In the genomic region with DNA sequence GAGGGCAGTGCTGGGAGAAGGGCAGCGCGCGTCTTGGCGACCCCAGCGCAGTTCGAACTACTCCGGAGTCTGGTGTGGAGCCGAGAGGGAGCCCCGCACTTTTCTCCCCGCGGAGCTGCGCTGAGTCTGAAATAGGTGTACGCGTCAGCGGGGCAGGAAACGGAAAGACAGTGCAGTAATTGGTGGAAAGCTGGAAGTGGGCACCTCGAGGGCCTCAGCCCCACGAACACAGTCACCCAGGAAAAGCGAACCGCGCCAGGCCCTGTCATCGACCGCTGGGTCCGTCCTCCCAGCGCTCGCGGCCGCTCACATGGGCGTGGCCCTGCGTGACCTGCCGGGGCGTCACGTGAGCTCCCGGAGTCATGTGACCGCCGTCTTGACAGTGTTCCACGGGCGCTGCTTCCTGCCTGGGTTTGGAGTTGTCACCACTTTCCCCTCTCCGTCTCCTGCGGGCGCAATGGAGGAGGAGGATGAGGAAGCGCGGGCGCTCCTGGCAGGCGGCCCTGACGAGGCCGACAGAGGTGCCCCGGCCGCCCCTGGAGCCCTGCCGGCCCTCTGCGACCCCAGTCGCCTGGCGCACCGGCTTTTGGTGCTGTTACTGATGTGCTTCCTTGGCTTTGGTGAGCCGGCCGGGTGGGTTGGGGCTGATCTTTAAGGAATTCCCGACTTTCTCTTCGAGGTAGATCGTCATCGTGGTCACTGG, we compare ENCODE assay signal across 8 cellular contexts. TPM values are rescaled to one million over a fixed set of nuclear protein-coding genes. Genes with fewer than 3 reads are reported as not detected.
DNase-seq lines count a peak whose midpoint lies in the region; ATAC-seq and TF ChIP-seq lines count a peak whose summit lies in the region.

A gene with protein sequence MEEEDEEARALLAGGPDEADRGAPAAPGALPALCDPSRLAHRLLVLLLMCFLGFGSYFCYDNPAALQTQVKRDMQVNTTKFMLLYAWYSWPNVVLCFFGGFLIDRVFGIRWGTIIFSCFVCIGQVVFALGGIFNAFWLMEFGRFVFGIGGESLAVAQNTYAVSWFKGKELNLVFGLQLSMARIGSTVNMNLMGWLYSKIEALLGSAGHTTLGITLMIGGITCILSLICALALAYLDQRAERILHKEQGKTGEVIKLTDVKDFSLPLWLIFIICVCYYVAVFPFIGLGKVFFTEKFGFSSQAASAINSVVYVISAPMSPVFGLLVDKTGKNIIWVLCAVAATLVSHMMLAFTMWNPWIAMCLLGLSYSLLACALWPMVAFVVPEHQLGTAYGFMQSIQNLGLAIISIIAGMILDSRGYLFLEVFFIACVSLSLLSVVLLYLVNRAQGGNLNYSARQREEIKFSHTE (plus strand): TSS at position 359 of the 703 bp plus-strand sequence. CDS start 99 bp downstream, at position 458.

- DNase-seq in GM03348 (ENCODE audit: low spot score), result peak; percentile 97
- DNase-seq in HEK293T (ENCODE audit: extremely low spot score), result peak; percentile 91
- peak; percentile 94 for DNase-seq in MV-4-11 (lab: John Stamatoyannopoulos, UW)
- DNase-seq in SJSA1 (ENCODE audit: low read depth in 1 of 2, low spot score in 2 of 2), result peak; percentile 80 to 90
- peak; percentile 62 to 76 (median 69) for DNase-seq in activated naive CD4-positive, alpha-beta T cell (lab: John Stamatoyannopoulos, UW)
- peak; percentile 77 to 86 for DNase-seq in foreskin keratinocyte
- DNase-seq in neural progenitor cell (ENCODE audit: low spot score), result peak; percentile 94
- peak; percentile 88 for DNase-seq in stromal cell of bone marrow (ENCODE audit: low read depth)

- peaks cover 12% of the 10 kb centered on the region for H3F3A ChIP-seq in neural progenitor cell (ENCODE audit: low read depth)

- peaks cover 9% of the 10 kb centered on the region for H3K27me3 Mint-ChIP-seq in neural progenitor cell (ENCODE audit: insufficient read depth, low read depth)

- peaks cover 22% of the 10 kb centered on the region for H3K4me1 ChIP-seq in SJSA1 (replicated peaks)
- peaks cover 9% of the 10 kb centered on the region for H3K4me1 ChIP-seq in foreskin keratinocyte
- H3K4me1 ChIP-seq in neural progenitor cell, result no peaks in the 10 kb centered on the region

- H4K20me1 ChIP-seq in neural progenitor cell (ENCODE audit: low read depth), result no peaks in the 10 kb centered on the region

- H3K79me2 ChIP-seq in neural progenitor cell (ENCODE audit: low read depth), result no peaks in the 10 kb centered on the region

- no peak within 1 kb of the TSS for H3K27ac Mint-ChIP-seq in neural progenitor cell

- H3K9me3 ChIP-seq in SJSA1 (replicated peaks) (no peaks in the 10 kb centered on the region), neural progenitor cell (ENCODE audit: low read depth) (no peaks in the 10 kb centered on the region)

- H3K4me2 ChIP-seq in neural progenitor cell, result peak within 1 kb of the TSS; percentile 90

- CTCF ChIA-PET in HEK293T (lab: Yijun Ruan, JAX), result interaction anchor here (0.8 kb wide), 1 partner anchor 143 kb away, joined by 7 read pairs; no protein-coding TSS in a partner anchor

- peak within 1 kb of the TSS; percentile 24 for H3K9ac ChIP-seq in neural progenitor cell

- H2AFZ ChIP-seq in neural progenitor cell (replicated peaks), result peak within 1 kb of the TSS; percentile 97

- no peaks in the 10 kb centered on the region for H3K9me3 Mint-ChIP-seq in neural progenitor cell

- peak within 1 kb of the TSS; percentile 60 for H3K4me3 ChIP-seq in SJSA1
- H3K4me3 ChIP-seq in neural progenitor cell, result peak within 1 kb of the TSS; percentile 81

- H3K36me3 Mint-ChIP-seq in neural progenitor cell, result no peaks in the 10 kb centered on the region

- H3K27me3 ChIP-seq in SJSA1 (replicated peaks), result no peaks in the 10 kb centered on the region
- no peaks in the 10 kb centered on the region for H3K27me3 ChIP-seq in foreskin keratinocyte
- peaks cover 48% of the 10 kb centered on the region for H3K27me3 ChIP-seq in neural progenitor cell

- POLR2A ChIA-PET in HEK293T (lab: Yijun Ruan, JAX), result interaction anchor here (0.5 kb wide), 1 partner anchor 97 kb away, joined by 3 read pairs; no protein-coding TSS in a partner anchor

- peak; percentile 93 for ATAC-seq in foreskin keratinocyte

- H3K36me3 ChIP-seq in SJSA1, result no peaks in the 10 kb centered on the region
- H3K36me3 ChIP-seq in neural progenitor cell, result no peaks in the 10 kb centered on the region

- H3K27ac ChIP-seq in SJSA1, result peak within 1 kb of the TSS; percentile 32
- peak within 1 kb of the TSS; percentile 69 for H3K27ac ChIP-seq in foreskin keratinocyte
- no peak within 1 kb of the TSS for H3K27ac ChIP-seq in neural progenitor cell

- H3K4me3 Mint-ChIP-seq in neural progenitor cell, result peak within 1 kb of the TSS; percentile 89

- peaks cover 16% of the 10 kb centered on the region for H3K4me1 Mint-ChIP-seq in neural progenitor cell

- TF ChIP-seq CTCF in foreskin keratinocyte (conservative IDR thresholded peaks at IDR 0.05) (no peak), neural progenitor cell (IDR thresholded peaks at IDR 0.05) (no peak)

TF ChIP-seq in HEK293T, 16 proteins besides CTCF, POLR2A, EP300 and RAD21:
- TF ChIP-seq CTBP1 (IDR thresholded peaks at IDR 0.05; ENCODE audit: borderline replicate concordance) (no peak), L3MBTL2 (conservative IDR thresholded peaks at IDR 0.05) (peak; percentile 88)
TF ChIP-seq in HEK293T: peak in this region for 1.

RNA-seq across cellular contexts. Expression of the gene that starts here (rescaled TPM):
- total RNA-seq in SJSA1 (2014; rRNA removed; shearing (Covaris generic)), result 46.4 and 55.9 TPM in 2 replicates
- total RNA-seq in foreskin keratinocyte (31.9 and 33.0 TPM in 2 replicates), neural progenitor cell (ENCODE audit: low replicate concordance) (13.4 and 16.0 TPM in 2 replicates)
- polyA plus RNA-seq in foreskin keratinocyte, result 15.8 and 20.2 TPM in 2 replicates
